23 cellular contexts compared by ENCODE assay signal in the genomic region with DNA sequence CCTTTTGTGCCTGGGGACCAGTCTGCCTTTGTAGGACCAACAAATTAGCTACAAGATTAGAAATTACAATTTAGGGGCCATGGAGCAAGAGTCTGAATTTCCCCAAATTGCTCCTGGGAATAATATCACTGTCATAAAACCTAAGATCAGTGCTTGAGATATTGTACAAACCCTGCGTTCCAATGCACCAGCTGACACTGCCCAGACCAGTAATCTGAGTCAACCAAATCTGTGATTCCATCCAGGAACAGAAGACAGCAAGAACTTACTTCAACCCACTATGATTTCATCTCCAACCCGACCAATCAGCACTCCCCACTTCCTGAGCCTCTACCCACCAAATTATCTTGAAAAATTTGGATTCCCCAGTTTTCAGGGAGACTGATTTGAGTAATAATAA.
DNase-seq lines count a peak whose midpoint lies in the region; ATAC-seq and TF ChIP-seq lines count a peak whose summit lies in the region.
"Had no signal": no experiment of that assay in that cellular context is flagged by ENCODE, and none has a peak within 500 bp of the region (broad histone marks: within the 10 kb centered on the region; RNA-seq: fewer than 3 reads in every experiment).

No MANE protein-coding gene starts in this region.

- no peak overlapping the region for H3K4me3 Mint-ChIP-seq in WTC11
- no peak overlapping the region for H3K4me3 Mint-ChIP-seq in stimulated activated memory B cell treated with anti-CD40 and anti-IgM and Interleukin-4, amounts not matched to agents 10 μg/mL and 1 μg/mL and 100 μg/mL, for 72 hours
- H3K4me3 Mint-ChIP-seq: CD8-positive, alpha-beta T cell; HFFc6 had no signal

- H3K27ac ChIP-seq in HUES48 (ENCODE audit: low read depth, low read length), result peak overlapping the region; percentile 64
- H3K27ac ChIP-seq: BLaER1 treated with 17β-estradiol and CSF1 and Interleukin-3, amounts not matched to agents 10 nM and 100 nM had no signal

- peak overlapping the region; percentile 84 for H3K27ac Mint-ChIP-seq in WTC11
- no peak overlapping the region for H3K27ac Mint-ChIP-seq in stimulated activated memory B cell treated with anti-CD40 and anti-IgM and Interleukin-4, amounts not matched to agents 10 μg/mL and 1 μg/mL and 100 μg/mL, for 72 hours
- H3K27ac Mint-ChIP-seq: CD8-positive, alpha-beta T cell; HFFc6 had no signal

- no peaks in the 10 kb centered on the region for H3K9me3 Mint-ChIP-seq in WTC11
- peaks cover 2% of the 10 kb centered on the region for H3K9me3 Mint-ChIP-seq in stimulated activated memory B cell treated with anti-CD40 and anti-IgM and Interleukin-4, amounts not matched to agents 10 μg/mL and 1 μg/mL and 100 μg/mL, for 72 hours
- H3K9me3 Mint-ChIP-seq: HFFc6 had no signal

- no peak for TF ChIP-seq CTCF in WTC11 (IDR thresholded peaks at IDR 0.05)

- H3K9ac ChIP-seq in HUES48 (ENCODE audit: low read depth, low read length), result no peak overlapping the region
- H3K9ac ChIP-seq: BLaER1 treated with 17β-estradiol and CSF1 and Interleukin-3, amounts not matched to agents 10 nM and 100 nM had no signal

- H3K36me3 Mint-ChIP-seq in WTC11, result no peaks in the 10 kb centered on the region
- H3K36me3 Mint-ChIP-seq in stimulated activated memory B cell treated with anti-CD40 and anti-IgM and Interleukin-4, amounts not matched to agents 10 μg/mL and 1 μg/mL and 100 μg/mL, for 72 hours, result no peaks in the 10 kb centered on the region
- H3K36me3 Mint-ChIP-seq: CD8-positive, alpha-beta T cell had no signal

- intact Hi-C loops in sciatic nerve (cut with DNase I), result no loop called here
- intact Hi-C loops in Right ventricle myocardium superior (cut with DNase I), result no loop called here

- DNase-seq in WTC11 (ENCODE audit: low spot score) (no peak), fibroblast of peridontal ligament (ENCODE audit: extremely low read depth) (peak; percentile 47), sciatic nerve (ENCODE audit: low spot score) (no peak), Right ventricle myocardium superior (no peak), T-helper 9 cell (no peak)
- DNase-seq: Calu3; CD8-positive, alpha-beta T cell; GOT3; HFFc6; NCI-H1417; NCI-H187; NCI-H2107; NCI-H2227 treated with DMSO at 0.1 percent for 48 hours; NCI-H510A treated with DMSO at 0.1 percent for 48 hours; NCI-H82; OCI-M1; SHP77 treated with DMSO at 0.1 percent for 48 hours had no signal

- no peaks in the 10 kb centered on the region for H3K9me3 ChIP-seq in HUES48 (ENCODE audit: control insufficient read depth, insufficient read depth, low read length)
- H3K9me3 ChIP-seq: BLaER1 treated with 17β-estradiol and CSF1 and Interleukin-3, amounts not matched to agents 10 nM and 100 nM had no signal

- no peaks in the 10 kb centered on the region for H3K27me3 Mint-ChIP-seq in WTC11 (ENCODE audit: low read depth)
- H3K27me3 Mint-ChIP-seq in stimulated activated memory B cell treated with anti-CD40 and anti-IgM and Interleukin-4, amounts not matched to agents 10 μg/mL and 1 μg/mL and 100 μg/mL, for 72 hours, result no peaks in the 10 kb centered on the region

- ATAC-seq in WTC11 (no peak), sciatic nerve (peak; percentile 60), Right ventricle myocardium superior (ENCODE audit: poor library complexity) (no peak), HG02981 (IDR thresholded peaks at IDR 0.05; ENCODE audit: unreplicated experiment) (no peak)
- no peak for ATAC-seq in stimulated activated memory B cell treated with anti-CD40 and anti-IgM and Interleukin-4, amounts not matched to agents 10 μg/mL and 1 μg/mL and 100 μg/mL, for 72 hours
- ATAC-seq: CD8-positive, alpha-beta T cell; K562; SK-N-SH treated with all-trans-retinoic acid at 6 μM for 48 hours had no signal

- H3K4me1 Mint-ChIP-seq in WTC11, result peaks cover 55% of the 10 kb centered on the region
- H3K4me1 Mint-ChIP-seq in stimulated activated memory B cell treated with anti-CD40 and anti-IgM and Interleukin-4, amounts not matched to agents 10 μg/mL and 1 μg/mL and 100 μg/mL, for 72 hours, result no peaks in the 10 kb centered on the region

- H3K4me1 ChIP-seq in HUES48 (ENCODE audit: control insufficient read depth, insufficient read depth, low read length), result peaks cover 51% of the 10 kb centered on the region
- H3K4me1 ChIP-seq: BLaER1 treated with 17β-estradiol and CSF1 and Interleukin-3, amounts not matched to agents 10 nM and 100 nM had no signal

- no peaks in the 10 kb centered on the region for H3K36me3 ChIP-seq in HUES48 (ENCODE audit: control insufficient read depth, insufficient read depth, low read length)
- H3K36me3 ChIP-seq: BLaER1 treated with 17β-estradiol and CSF1 and Interleukin-3, amounts not matched to agents 10 nM and 100 nM had no signal

- H3K27me3 ChIP-seq in HUES48 (ENCODE audit: control insufficient read depth, insufficient read depth, low read length), result no peaks in the 10 kb centered on the region
- H3K27me3 ChIP-seq: BLaER1 treated with 17β-estradiol and CSF1 and Interleukin-3, amounts not matched to agents 10 nM and 100 nM had no signal

- no peak overlapping the region for H3K4me3 ChIP-seq in HUES48 (ENCODE audit: low read depth, low read length)
- H3K4me3 ChIP-seq: BLaER1 treated with 17β-estradiol and CSF1 and Interleukin-3, amounts not matched to agents 10 nM and 100 nM; K562 had no signal

- CTCF ChIA-PET in WTC11 (lab: Charles Lee), result no interaction called here

- POLR2A ChIA-PET in WTC11 (lab: Charles Lee), result no interaction called here

TF ChIP-seq in WTC11, 78 proteins besides CTCF, POLR2A, EP300 and RAD21:
- TF ChIP-seq, protein P1, sequence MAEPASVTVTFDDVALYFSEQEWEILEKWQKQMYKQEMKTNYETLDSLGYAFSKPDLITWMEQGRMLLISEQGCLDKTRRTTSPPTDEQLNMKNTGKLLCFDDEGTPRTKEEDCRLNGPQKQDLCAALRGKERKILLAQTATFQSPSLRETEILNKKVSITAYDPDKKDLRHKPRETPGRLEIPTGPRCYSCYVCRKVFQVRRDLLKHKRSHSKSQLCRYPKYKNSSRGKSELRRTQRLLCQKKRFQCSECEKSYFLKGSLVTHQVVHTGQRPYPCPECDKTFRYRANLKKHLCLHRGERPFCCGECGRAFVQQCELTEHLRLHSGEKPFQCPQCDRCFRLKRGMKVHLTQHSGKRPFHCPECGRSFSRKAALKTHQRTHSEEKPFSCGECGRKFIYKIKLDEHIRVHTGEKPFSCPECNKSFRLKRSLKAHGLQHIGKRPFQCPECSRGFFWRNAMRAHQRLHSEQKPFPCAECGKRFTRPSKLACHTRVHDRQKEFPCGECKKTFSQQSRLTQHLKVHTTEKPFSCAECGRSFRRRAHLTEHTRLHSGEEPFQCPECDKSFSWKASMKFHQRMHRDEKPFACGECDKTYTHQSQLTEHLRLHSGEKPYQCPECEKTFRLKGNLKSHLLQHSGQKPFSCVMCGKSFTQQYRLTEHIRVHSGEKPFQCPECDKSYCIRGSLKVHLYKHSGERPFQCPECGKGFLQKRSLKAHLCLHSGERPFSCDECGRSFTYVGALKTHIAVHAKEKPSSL (CRISPR knock-in tag; conservative IDR thresholded peaks at IDR 0.05), result no peak
- TF ChIP-seq ZNF416 (CRISPR knock-in tag; IDR thresholded peaks at IDR 0.05) (no peak), NFATC4 (CRISPR knock-in tag; IDR thresholded peaks at IDR 0.05) (no peak), CDX4 (CRISPR knock-in tag; IDR thresholded peaks at IDR 0.05; ENCODE audit: borderline replicate concordance) (no peak), USF1 (CRISPR knock-in tag; IDR thresholded peaks at IDR 0.05) (no peak), PRRX2 (CRISPR knock-in tag; IDR thresholded peaks at IDR 0.05) (no peak)
- TF ChIP-seq, protein P2, sequence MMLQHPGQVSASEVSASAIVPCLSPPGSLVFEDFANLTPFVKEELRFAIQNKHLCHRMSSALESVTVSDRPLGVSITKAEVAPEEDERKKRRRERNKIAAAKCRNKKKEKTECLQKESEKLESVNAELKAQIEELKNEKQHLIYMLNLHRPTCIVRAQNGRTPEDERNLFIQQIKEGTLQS (CRISPR knock-in tag; conservative IDR thresholded peaks at IDR 0.05), result no peak
- TF ChIP-seq, protein P3, sequence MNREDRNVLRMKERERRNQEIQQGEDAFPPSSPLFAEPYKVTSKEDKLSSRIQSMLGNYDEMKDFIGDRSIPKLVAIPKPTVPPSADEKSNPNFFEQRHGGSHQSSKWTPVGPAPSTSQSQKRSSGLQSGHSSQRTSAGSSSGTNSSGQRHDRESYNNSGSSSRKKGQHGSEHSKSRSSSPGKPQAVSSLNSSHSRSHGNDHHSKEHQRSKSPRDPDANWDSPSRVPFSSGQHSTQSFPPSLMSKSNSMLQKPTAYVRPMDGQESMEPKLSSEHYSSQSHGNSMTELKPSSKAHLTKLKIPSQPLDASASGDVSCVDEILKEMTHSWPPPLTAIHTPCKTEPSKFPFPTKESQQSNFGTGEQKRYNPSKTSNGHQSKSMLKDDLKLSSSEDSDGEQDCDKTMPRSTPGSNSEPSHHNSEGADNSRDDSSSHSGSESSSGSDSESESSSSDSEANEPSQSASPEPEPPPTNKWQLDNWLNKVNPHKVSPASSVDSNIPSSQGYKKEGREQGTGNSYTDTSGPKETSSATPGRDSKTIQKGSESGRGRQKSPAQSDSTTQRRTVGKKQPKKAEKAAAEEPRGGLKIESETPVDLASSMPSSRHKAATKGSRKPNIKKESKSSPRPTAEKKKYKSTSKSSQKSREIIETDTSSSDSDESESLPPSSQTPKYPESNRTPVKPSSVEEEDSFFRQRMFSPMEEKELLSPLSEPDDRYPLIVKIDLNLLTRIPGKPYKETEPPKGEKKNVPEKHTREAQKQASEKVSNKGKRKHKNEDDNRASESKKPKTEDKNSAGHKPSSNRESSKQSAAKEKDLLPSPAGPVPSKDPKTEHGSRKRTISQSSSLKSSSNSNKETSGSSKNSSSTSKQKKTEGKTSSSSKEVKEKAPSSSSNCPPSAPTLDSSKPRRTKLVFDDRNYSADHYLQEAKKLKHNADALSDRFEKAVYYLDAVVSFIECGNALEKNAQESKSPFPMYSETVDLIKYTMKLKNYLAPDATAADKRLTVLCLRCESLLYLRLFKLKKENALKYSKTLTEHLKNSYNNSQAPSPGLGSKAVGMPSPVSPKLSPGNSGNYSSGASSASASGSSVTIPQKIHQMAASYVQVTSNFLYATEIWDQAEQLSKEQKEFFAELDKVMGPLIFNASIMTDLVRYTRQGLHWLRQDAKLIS (CRISPR knock-in tag; IDR thresholded peaks at IDR 0.05; ENCODE audit: borderline replicate concordance), result no peak
TF ChIP-seq in WTC11: peak in this region for 0.
